ENCODE assay signal across 36 cellular contexts in genomic region chr20:40056186-40056585, GRCh38.
"Had no signal": no experiment of that assay in that cellular context is flagged by ENCODE, and none has a peak within 500 bp of the region (broad histone marks: within the 10 kb centered on the region; RNA-seq: fewer than 3 reads in every experiment).

No MANE protein-coding gene starts in this region.

- H3K4me1 Mint-ChIP-seq: activated CD4-positive, alpha-beta T cell treated with anti-CD3 and anti-CD28 coated beads for 36 hours; activated CD4-positive, alpha-beta T cell treated with anti-CD3 and anti-CD28 coated beads, Interleukin-2, amount 10 ng/mL, durations not matched to agents 7 days and 5 days; activated naive CD4-positive, alpha-beta T cell treated with anti-CD3 and anti-CD28 coated beads, Interleukin-2, amount 50 U/mL, for 24 hours; activated naive CD8-positive, alpha-beta T cell treated with anti-CD3 and anti-CD28 coated beads, Interleukin-2, amount 10 ng/mL, durations not matched to agents 7 days and 5 days had no signal

- H3K27me3 ChIP-seq: ascending aorta, cardiac muscle cell, Peyer's patch had no signal

- H3K27me3 Mint-ChIP-seq: activated CD4-positive, alpha-beta T cell treated with anti-CD3 and anti-CD28 coated beads, Interleukin-2, amount 10 ng/mL, durations not matched to agents 7 days and 5 days; activated naive CD8-positive, alpha-beta T cell treated with anti-CD3 and anti-CD28 coated beads, Interleukin-2, amount 10 ng/mL, durations not matched to agents 7 days and 5 days; activated T-cell treated with anti-CD3 and anti-CD28 coated beads, Interleukin-2, amount 50 U/mL, for 24 hours had no signal

- H3K9me3 Mint-ChIP-seq: activated CD4-positive, alpha-beta T cell treated with anti-CD3 and anti-CD28 coated beads, Interleukin-2, amount 10 ng/mL, durations not matched to agents 7 days and 5 days had no signal

- H3K9me3 ChIP-seq: ascending aorta, Peyer's patch had no signal

- H3K36me3 ChIP-seq: ascending aorta, cardiac muscle cell, Peyer's patch had no signal

- H3K27ac Mint-ChIP-seq: activated CD4-positive, alpha-beta T cell treated with anti-CD3 and anti-CD28 coated beads for 36 hours; activated CD4-positive, alpha-beta T cell treated with anti-CD3 and anti-CD28 coated beads, Interleukin-2, amount 10 ng/mL, durations not matched to agents 7 days and 5 days; activated CD8-positive, alpha-beta T cell treated with anti-CD3 and anti-CD28 coated beads, Interleukin-2, amount 10 ng/mL, durations not matched to agents 7 days and 5 days; activated naive CD4-positive, alpha-beta T cell treated with anti-CD3 and anti-CD28 coated beads, Interleukin-2, amount 50 U/mL, for 24 hours; activated naive CD8-positive, alpha-beta T cell treated with anti-CD3 and anti-CD28 coated beads, Interleukin-2, amount 10 ng/mL, durations not matched to agents 7 days and 5 days; activated T-cell treated with anti-CD3 and anti-CD28 coated beads, Interleukin-2, amount 50 U/mL, for 24 hours; activated T-helper 2 cell treated with anti-CD3 and anti-CD28 coated beads, Interferon-gamma antibody, Interleukin-2, Interleukin-4, amounts not matched to agents 10 μg/mL and 5 μg/mL and 100 μg/mL, durations not matched to agents 14 hours and 24 hours and 36 hours had no signal

- ATAC-seq: activated CD4-positive, alpha-beta T cell treated with anti-CD3 and anti-CD28 coated beads for 36 hours; activated CD4-positive, CD25-positive, alpha-beta regulatory T cell treated with anti-CD3 and anti-CD28 coated beads, Interleukin-2, amount 50 U/mL, for 24 hours; activated CD8-positive, alpha-beta T cell treated with anti-CD3 and anti-CD28 coated beads, Interleukin-2, amount 10 ng/mL, durations not matched to agents 7 days and 5 days; PC-3; Right ventricle myocardium inferior had no signal

- DNase-seq: activated CD4-positive, alpha-beta T cell treated with anti-CD3 and anti-CD28 coated beads for 36 hours; activated CD4-positive, alpha-beta T cell treated with anti-CD3 and anti-CD28 coated beads, Interleukin-2, amount 10 ng/mL, durations not matched to agents 7 days and 5 days; activated CD4-positive, alpha-beta T cell treated with anti-CD3 and anti-CD28 coated beads, Interleukin-2, amount 50 U/mL, for 48 hours; activated CD8-positive, alpha-beta T cell treated with anti-CD3 and anti-CD28 coated beads, Interleukin-2, amount 10 ng/mL, durations not matched to agents 7 days and 5 days; activated gamma-delta T cell; activated naive CD4-positive, alpha-beta T cell treated with Interleukin-2 at 50 U/mL for 16 hours; activated naive CD8-positive, alpha-beta T cell treated with anti-CD3 and anti-CD28 coated beads, Interleukin-2, amount 10 ng/mL, durations not matched to agents 7 days and 5 days; activated T-cell treated with anti-CD3 and anti-CD28 coated beads, Interleukin-2, amount 50 U/mL, for 24 hours; amygdala; KBM-7; MM.1S; NCI-H1092 treated with DMSO at 0.1 percent for 48 hours; NCI-H1417; NCI-H146; NCI-H187; NCI-H2029 treated with DMSO at 0.1 percent for 48 hours; NCI-H2107; NCI-H2171; NCI-H510A; NCI-H526; NCI-H748 treated with DMSO at 0.1 percent for 48 hours; NK-92 treated with Interleukin-12 subunit alpha and Interleukin-12 subunit beta, amount 100 ng/mL, for 24 hours; PC-3; Peyer's patch; SIG-M5; SW 1271; T-helper 1 cell; T-helper 2 cell; T-helper 9 cell had no signal

- H3K36me3 Mint-ChIP-seq: activated naive CD4-positive, alpha-beta T cell treated with anti-CD3 and anti-CD28 coated beads, Interleukin-2, amount 50 U/mL, for 24 hours; activated naive CD8-positive, alpha-beta T cell treated with anti-CD3 and anti-CD28 coated beads, Interleukin-2, amount 10 ng/mL, durations not matched to agents 7 days and 5 days had no signal

- H3K4me3 ChIP-seq: ascending aorta, cardiac muscle cell, Peyer's patch had no signal

- H3K4me3 Mint-ChIP-seq: activated CD4-positive, alpha-beta T cell treated with anti-CD3 and anti-CD28 coated beads for 36 hours; activated CD4-positive, alpha-beta T cell treated with anti-CD3 and anti-CD28 coated beads, Interleukin-2, amount 10 ng/mL, durations not matched to agents 7 days and 5 days; activated CD8-positive, alpha-beta T cell treated with anti-CD3 and anti-CD28 coated beads, Interleukin-2, amount 10 ng/mL, durations not matched to agents 7 days and 5 days; activated naive CD4-positive, alpha-beta T cell treated with anti-CD3 and anti-CD28 coated beads, Interleukin-2, amount 50 U/mL, for 24 hours; activated naive CD8-positive, alpha-beta T cell treated with anti-CD3 and anti-CD28 coated beads, Interleukin-2, amount 10 ng/mL, durations not matched to agents 7 days and 5 days; activated T-cell treated with anti-CD3 and anti-CD28 coated beads, Interleukin-2, amount 50 U/mL, for 24 hours had no signal

- H3K27ac ChIP-seq: ascending aorta, cardiac muscle cell, Peyer's patch, RWPE1 had no signal
